ENCODE assay signal across 10 cellular contexts in genomic region chr17:32596206-32596605, GRCh38.
"Had no signal": no experiment of that assay in that cellular context is flagged by ENCODE, and none has a peak within 500 bp of the region (broad histone marks: within the 10 kb centered on the region; RNA-seq: fewer than 3 reads in every experiment).

No MANE protein-coding gene starts in this region.

- ATAC-seq: esophagus mucosa, left lobe of liver had no signal

- H3K36me3 Mint-ChIP-seq: activated CD8-positive, alpha-beta memory T cell treated with anti-CD3 and anti-CD28 coated beads, Interleukin-2, amount 10 ng/mL, durations not matched to agents 7 days and 5 days; naive B cell; type B pancreatic cell had no signal

- H3K27ac Mint-ChIP-seq: activated CD4-positive, alpha-beta memory T cell treated with anti-CD3 and anti-CD28 coated beads for 36 hours; activated CD8-positive, alpha-beta memory T cell treated with anti-CD3 and anti-CD28 coated beads, Interleukin-2, amount 10 ng/mL, durations not matched to agents 7 days and 5 days; type B pancreatic cell had no signal

- H3K4me1 Mint-ChIP-seq: naive B cell had no signal

- DNase-seq: activated CD4-positive, alpha-beta memory T cell treated with anti-CD3 and anti-CD28 coated beads for 36 hours; activated naive CD4-positive, alpha-beta T cell treated with anti-CD3 and anti-CD28 coated beads, Interleukin-2, amount 50 U/mL, for 16 hours; activated T-cell treated with anti-CD3 and anti-CD28 coated beads, Interleukin-2, amount 50 U/mL, for 1 hour; naive B cell; nucleus accumbens; T1000 had no signal

- H3K27me3 Mint-ChIP-seq: activated CD4-positive, alpha-beta memory T cell treated with anti-CD3 and anti-CD28 coated beads for 36 hours; activated CD8-positive, alpha-beta memory T cell treated with anti-CD3 and anti-CD28 coated beads, Interleukin-2, amount 10 ng/mL, durations not matched to agents 7 days and 5 days; naive B cell; type B pancreatic cell had no signal

- H3K9me3 Mint-ChIP-seq: activated CD4-positive, alpha-beta memory T cell treated with anti-CD3 and anti-CD28 coated beads for 36 hours had no signal

- H3K4me3 Mint-ChIP-seq: activated CD4-positive, alpha-beta memory T cell treated with anti-CD3 and anti-CD28 coated beads for 36 hours; activated CD8-positive, alpha-beta memory T cell treated with anti-CD3 and anti-CD28 coated beads, Interleukin-2, amount 10 ng/mL, durations not matched to agents 7 days and 5 days; naive B cell; type B pancreatic cell had no signal
